1 cellular context compared by ENCODE assay signal in genomic region chr6:129959358-129959930, GRCh38.
TF ChIP-seq lines count a peak whose summit lies in the region.

No MANE protein-coding gene starts in this region.

TF ChIP-seq in IMR-90, 13 proteins besides CTCF, POLR2A, EP300 and RAD21:
- no peak for TF ChIP-seq MAFK (IDR thresholded peaks at IDR 0.05; ENCODE audit: low read depth, low read length)
- TF ChIP-seq RCOR1 (IDR thresholded peaks at IDR 0.05; ENCODE audit: insufficient replicate concordance, low read length): no peak
- TF ChIP-seq NFE2L2 (IDR thresholded peaks at IDR 0.05; ENCODE audit: low read depth, low read length): no peak
- no peak for TF ChIP-seq USF2 (IDR thresholded peaks at IDR 0.05; ENCODE audit: low read depth, low read length)
- TF ChIP-seq ELK1 (IDR thresholded peaks at IDR 0.05; ENCODE audit: borderline replicate concordance, low read depth, low read length): no peak
- no peak for TF ChIP-seq MAZ (IDR thresholded peaks at IDR 0.05; ENCODE audit: borderline replicate concordance, low read depth, low read length)
- no peak for TF ChIP-seq BHLHE40 (IDR thresholded peaks at IDR 0.05; ENCODE audit: low read depth, low read length)
- TF ChIP-seq MXI1 (IDR thresholded peaks at IDR 0.05; ENCODE audit: borderline replicate concordance, low read depth, low read length): no peak
- TF ChIP-seq CHD1 (IDR thresholded peaks at IDR 0.05; ENCODE audit: low read depth, low read length): no peak
- no peak for TF ChIP-seq SMC3 (IDR thresholded peaks at IDR 0.05; ENCODE audit: low read depth, low read length)
- no peak for TF ChIP-seq FOS (IDR thresholded peaks at IDR 0.05; ENCODE audit: low read depth, low read length)
- TF ChIP-seq RFX5 (IDR thresholded peaks at IDR 0.05; ENCODE audit: low read depth, low read length): no peak
- no peak for TF ChIP-seq CEBPB (IDR thresholded peaks at IDR 0.05; ENCODE audit: low read depth, low read length)
